In the genomic region with DNA sequence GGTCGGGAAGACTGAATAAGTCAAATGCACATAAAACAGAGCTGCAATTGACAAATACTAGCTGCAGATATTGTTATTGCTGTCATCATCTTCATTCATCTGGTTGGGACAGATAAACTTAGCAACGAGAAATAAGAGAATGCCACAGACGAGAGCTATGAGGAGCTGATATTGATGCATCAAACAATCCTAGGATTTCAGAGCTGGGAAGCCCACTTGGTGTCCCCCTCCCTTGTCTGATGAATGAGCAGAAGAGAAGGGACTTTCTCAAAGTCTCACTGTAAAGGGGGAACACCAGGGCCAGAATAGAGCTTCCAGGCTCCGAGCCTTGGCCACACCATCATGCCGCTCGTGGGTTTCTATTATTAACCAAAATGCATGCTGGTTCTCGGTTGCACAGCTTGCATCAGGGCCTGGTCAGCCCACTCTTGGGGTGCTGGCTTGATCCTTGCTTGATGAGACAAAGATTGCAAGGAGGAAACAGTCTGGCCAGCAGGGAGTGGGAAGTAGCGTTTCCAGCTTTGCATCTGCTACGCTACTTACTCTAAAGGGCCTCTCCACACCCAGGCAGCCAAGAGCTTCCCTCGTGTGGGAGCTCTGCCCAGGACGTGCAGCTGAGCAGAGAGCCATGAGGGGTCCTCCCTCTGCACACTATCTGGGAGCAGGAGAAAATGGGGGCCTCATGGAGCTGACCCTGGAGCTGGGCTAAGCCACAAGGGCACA, we compare ENCODE assay signal across 1 cellular context.
TF ChIP-seq lines count a peak whose summit lies in the region.

No MANE protein-coding gene starts in this region.

TF ChIP-seq in IMR-90, 13 proteins besides CTCF, POLR2A, EP300 and RAD21:
- TF ChIP-seq MAZ (IDR thresholded peaks at IDR 0.05; ENCODE audit: borderline replicate concordance, low read depth, low read length): no peak
- no peak for TF ChIP-seq MXI1 (IDR thresholded peaks at IDR 0.05; ENCODE audit: borderline replicate concordance, low read depth, low read length)
- TF ChIP-seq NFE2L2 (IDR thresholded peaks at IDR 0.05; ENCODE audit: low read depth, low read length): no peak
- TF ChIP-seq, protein P1, sequence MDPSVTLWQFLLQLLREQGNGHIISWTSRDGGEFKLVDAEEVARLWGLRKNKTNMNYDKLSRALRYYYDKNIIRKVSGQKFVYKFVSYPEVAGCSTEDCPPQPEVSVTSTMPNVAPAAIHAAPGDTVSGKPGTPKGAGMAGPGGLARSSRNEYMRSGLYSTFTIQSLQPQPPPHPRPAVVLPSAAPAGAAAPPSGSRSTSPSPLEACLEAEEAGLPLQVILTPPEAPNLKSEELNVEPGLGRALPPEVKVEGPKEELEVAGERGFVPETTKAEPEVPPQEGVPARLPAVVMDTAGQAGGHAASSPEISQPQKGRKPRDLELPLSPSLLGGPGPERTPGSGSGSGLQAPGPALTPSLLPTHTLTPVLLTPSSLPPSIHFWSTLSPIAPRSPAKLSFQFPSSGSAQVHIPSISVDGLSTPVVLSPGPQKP (IDR thresholded peaks at IDR 0.05; ENCODE audit: borderline replicate concordance, low read depth, low read length): no peak
